11 cellular contexts compared by ENCODE assay signal in genomic region chr4:157221895-157222763, GRCh38. TPM values are rescaled to one million over a fixed set of nuclear protein-coding genes. Genes with fewer than 3 reads are reported as not detected.
A peak's percentile ranks its signal among the peaks of the same experiment; 100 is the strongest.
DNase-seq lines count a peak whose midpoint lies in the region; ATAC-seq and TF ChIP-seq lines count a peak whose summit lies in the region.
"Had no signal": no experiment of that assay in that cellular context is flagged by ENCODE, and none has a peak within 500 bp of the region (broad histone marks: within the 10 kb centered on the region; RNA-seq: fewer than 3 reads in every experiment).

No MANE protein-coding gene starts in this region.

- peaks cover 19% of the 10 kb centered on the region for H3K4me1 Mint-ChIP-seq in HFFc6 (ENCODE audit: low read depth)
- H3K4me1 Mint-ChIP-seq: stimulated activated memory B cell treated with anti-CD40 and anti-IgM and Interleukin-4, amounts not matched to agents 10 μg/mL and 1 μg/mL and 100 μg/mL, for 72 hours had no signal

- H3K4me3 ChIP-seq in ACC112 (ENCODE audit: low read depth, low read length) = peak overlapping the region; percentile 71
- H3K4me3 ChIP-seq in mesodermal cell (ENCODE audit: extremely low read depth, insufficient read depth, low read length, poor library complexity, severe bottlenecking) = peak overlapping the region; percentile 47

- H3K36me3 ChIP-seq in ACC112 (ENCODE audit: insufficient read depth, low read length) = no peaks in the 10 kb centered on the region
- H3K36me3 ChIP-seq in mesodermal cell (ENCODE audit: control insufficient read depth, insufficient read depth, low read length) = no peaks in the 10 kb centered on the region

- WGBS in mesodermal cell (ENCODE audit: insufficient coverage in 2 of 2), 2 experiments = 0 to 1% methylated on average over 29 to 52 of the region's 58 CpGs

- H3K9me3 Mint-ChIP-seq in HFFc6 = peaks cover 5% of the 10 kb centered on the region

- H3K79me2 ChIP-seq in ACC112 (ENCODE audit: control insufficient read depth, insufficient read depth, low read length, unreplicated experiment) = no peaks in the 10 kb centered on the region

- H3K36me3 Mint-ChIP-seq in HFFc6 (ENCODE audit: low read depth) = no peaks in the 10 kb centered on the region
- H3K36me3 Mint-ChIP-seq: stimulated activated memory B cell treated with anti-CD40 and anti-IgM and Interleukin-4, amounts not matched to agents 10 μg/mL and 1 μg/mL and 100 μg/mL, for 72 hours had no signal

- peaks cover 71% of the 10 kb centered on the region for H3K27me3 ChIP-seq in ACC112 (ENCODE audit: insufficient read depth, low read length)

- DNase-seq in NCI-H146 (lab: John Stamatoyannopoulos, UW) (peak; percentile 84), cerebellum (ENCODE audit: low spot score) (peak; percentile 60), HFFc6 (no peak), SW 1271 (lab: John Stamatoyannopoulos, UW) (no peak)
- DNase-seq in activated T-cell treated with anti-CD3 and anti-CD28 coated beads, Interleukin-2, amount 50 U/mL, for 1 hour = no peak

- no peaks in the 10 kb centered on the region for H3K4me1 ChIP-seq in ACC112 (ENCODE audit: control insufficient read depth, insufficient read depth, low read length, unreplicated experiment)
- H3K4me1 ChIP-seq in mesodermal cell (ENCODE audit: control insufficient read depth, insufficient read depth, low read length, poor library complexity, severe bottlenecking) = no peaks in the 10 kb centered on the region

- H3K4me3 Mint-ChIP-seq in HFFc6 = no peak overlapping the region; the same call in 1 of the 2 replicates
- H3K4me3 Mint-ChIP-seq: stimulated activated memory B cell treated with anti-CD40 and anti-IgM and Interleukin-4, amounts not matched to agents 10 μg/mL and 1 μg/mL and 100 μg/mL, for 72 hours had no signal

- no peak for TF ChIP-seq CTCF in HFFc6 (IDR thresholded peaks at IDR 0.05)

- H3K27me3 Mint-ChIP-seq in HFFc6 (ENCODE audit: insufficient read depth) = peaks cover 40% of the 10 kb centered on the region

- no peak overlapping the region for H2AFZ ChIP-seq in ACC112 (ENCODE audit: low read length, unreplicated experiment)

- no peaks in the 10 kb centered on the region for H3K9me3 ChIP-seq in mesodermal cell (ENCODE audit: control insufficient read depth, low read length)

- ATAC-seq in HG02763 (IDR thresholded peaks at IDR 0.05; ENCODE audit: unreplicated experiment) = no peak
- ATAC-seq: stimulated activated memory B cell treated with anti-CD40 and anti-IgM and Interleukin-4, amounts not matched to agents 10 μg/mL and 1 μg/mL and 100 μg/mL, for 72 hours had no signal

- no peak overlapping the region for H3K27ac Mint-ChIP-seq in HFFc6
- H3K27ac Mint-ChIP-seq: stimulated activated memory B cell treated with anti-CD40 and anti-IgM and Interleukin-4, amounts not matched to agents 10 μg/mL and 1 μg/mL and 100 μg/mL, for 72 hours had no signal

- no peak overlapping the region for H3K27ac ChIP-seq in ACC112 (ENCODE audit: low read depth, low read length)
- no peak overlapping the region for H3K27ac ChIP-seq in mesodermal cell (ENCODE audit: low read depth, low read length, severe bottlenecking)
- H3K27ac ChIP-seq: epithelial cell of prostate had no signal

RNA-seq across cellular contexts. Expression of gene GRIA2, which starts 1.6 kb away (rescaled TPM):
- 492 TPM for total RNA-seq in cerebellum
- 0.33 TPM for polyA plus RNA-seq in mesodermal cell (2013, experiment 1 of 2)
- 0.46 TPM for polyA plus RNA-seq in mesodermal cell (2013, experiment 2 of 2)
- not detected for total RNA-seq in HFFc6 (2021; fragmentation: NEBNext Ultra II Directional; extraction: Animal tissue kit (Norgen Biotek cat#: 25700))
- total RNA-seq: NCI-H460 had no signal

Comparison
In these comparisons a context has a peak if more than half of its experiments do, and no peak if none do; other contexts are left out.
1. DNase-seq: peak in NCI-H146 (single experiment) and cerebellum (single experiment); none in HFFc6 (single experiment), activated T-cell treated with anti-CD3 and anti-CD28 coated beads, Interleukin-2, amount 50 U/mL, for 1 hour (single experiment) and SW 1271 (0 of 2).
2. RNA of gene GRIA2, which starts 1.6 kb away (total RNA-seq): 492 TPM in cerebellum (single experiment); not detected in HFFc6; every median in the first group is over 100 times any median in the second.